1 cellular context compared by ENCODE assay signal in genomic region chr19:12722566-12723382, GRCh38.
TF ChIP-seq lines count a peak whose summit lies in the region.

No MANE protein-coding gene starts in this region.

TF ChIP-seq in HepG2, 621 proteins besides CTCF, POLR2A, EP300 and RAD21 (continued from another document and continues in another):
- TF ChIP-seq MXD1 (CRISPR knock-in tag; IDR thresholded peaks at IDR 0.05), result no peak
- no peak for TF ChIP-seq ZBTB7B (CRISPR knock-in tag; IDR thresholded peaks at IDR 0.05)
- TF ChIP-seq ZNF460 (CRISPR knock-in tag; IDR thresholded peaks at IDR 0.05; ENCODE audit: borderline replicate concordance), result no peak
- no peak for TF ChIP-seq ZNF138 (CRISPR knock-in tag; IDR thresholded peaks at IDR 0.05; ENCODE audit: low read depth)
- no peak for TF ChIP-seq ZFP1 (CRISPR knock-in tag; IDR thresholded peaks at IDR 0.05)
- no peak for TF ChIP-seq ZNF326 (CRISPR knock-in tag; IDR thresholded peaks at IDR 0.05; ENCODE audit: borderline replicate concordance)
- TF ChIP-seq ETS1 (CRISPR knock-in tag; IDR thresholded peaks at IDR 0.05), result no peak
- no peak for TF ChIP-seq RARG (CRISPR knock-in tag; IDR thresholded peaks at IDR 0.05; ENCODE audit: low read depth)
- no peak; the same call in 1 of the 2 replicates for TF ChIP-seq MXD3 (CRISPR knock-in tag; IDR thresholded peaks at IDR 0.05)
- TF ChIP-seq SRSF9 (IDR thresholded peaks at IDR 0.05; ENCODE audit: borderline replicate concordance, insufficient read depth, low read depth, low read length, poor library complexity, severe bottlenecking), result no peak
- no peak for TF ChIP-seq ZIK1 (CRISPR knock-in tag; IDR thresholded peaks at IDR 0.05; ENCODE audit: borderline replicate concordance, low read depth)
- no peak for TF ChIP-seq ZNF124 (CRISPR knock-in tag; IDR thresholded peaks at IDR 0.05)
- TF ChIP-seq MATR3 (CRISPR knock-in tag; IDR thresholded peaks at IDR 0.05), result no peak
- no peak for TF ChIP-seq DDIT3 (CRISPR knock-in tag; IDR thresholded peaks at IDR 0.05)
- 0 out of 2 replicates have a peak, but pooled peaks have one; percentile 53 for TF ChIP-seq CBFB (CRISPR knock-in tag; IDR thresholded peaks at IDR 0.05)
- TF ChIP-seq MEF2D (CRISPR knock-in tag; IDR thresholded peaks at IDR 0.05), result no peak
- no peak for TF ChIP-seq RXRA (CRISPR knock-in tag; IDR thresholded peaks at IDR 0.05)
- TF ChIP-seq NFAT5 (CRISPR knock-in tag; IDR thresholded peaks at IDR 0.05), result no peak
- TF ChIP-seq ZNF275 (CRISPR knock-in tag; IDR thresholded peaks at IDR 0.05; ENCODE audit: borderline replicate concordance), result 0 out of 2 replicates have a peak, but pooled peaks have one; percentile 18
- TF ChIP-seq ZNF569 (CRISPR knock-in tag; IDR thresholded peaks at IDR 0.05; ENCODE audit: borderline replicate concordance), result no peak
- no peak for TF ChIP-seq ZBTB34 (CRISPR knock-in tag; IDR thresholded peaks at IDR 0.05)
- TF ChIP-seq FOXO1 (CRISPR knock-in tag; IDR thresholded peaks at IDR 0.05), result peak; percentile 44; the same call in 1 of the 2 replicates
- no peak for TF ChIP-seq TP53 (CRISPR knock-in tag; conservative IDR thresholded peaks at IDR 0.05)
- no peak for TF ChIP-seq ZNF333 (CRISPR knock-in tag; IDR thresholded peaks at IDR 0.05; ENCODE audit: borderline replicate concordance)
- TF ChIP-seq AKNA (CRISPR knock-in tag; IDR thresholded peaks at IDR 0.05; ENCODE audit: borderline replicate concordance), result no peak
- TF ChIP-seq GATAD2A (CRISPR knock-in tag; IDR thresholded peaks at IDR 0.05), result peak; percentile 22; the same call in 1 of the 2 replicates
- no peak for TF ChIP-seq ZSCAN9 (CRISPR knock-in tag; IDR thresholded peaks at IDR 0.05; ENCODE audit: borderline replicate concordance)
- 0 out of 2 replicates have a peak, but pooled peaks have one; percentile 27 for TF ChIP-seq RFXAP (CRISPR knock-in tag; IDR thresholded peaks at IDR 0.05; ENCODE audit: borderline replicate concordance)
- no peak for TF ChIP-seq GZF1 (CRISPR knock-in tag; IDR thresholded peaks at IDR 0.05)
- peak; percentile 40; the same call in 1 of the 2 replicates for TF ChIP-seq TFAP4 (IDR thresholded peaks at IDR 0.05; ENCODE audit: borderline replicate concordance, low read depth)
- TF ChIP-seq MYC (CRISPR knock-in tag; IDR thresholded peaks at IDR 0.05; ENCODE audit: borderline replicate concordance), result peak; percentile 81
- TF ChIP-seq HDAC1 (CRISPR knock-in tag; IDR thresholded peaks at IDR 0.05), result peak; percentile 80
- no peak for TF ChIP-seq CHD4 (IDR thresholded peaks at IDR 0.05; ENCODE audit: borderline replicate concordance, low read length)
- no peak; the same call in 1 of the 2 replicates for TF ChIP-seq ZNF710 (CRISPR knock-in tag; IDR thresholded peaks at IDR 0.05; ENCODE audit: borderline replicate concordance)
- 0 out of 2 replicates have a peak, but pooled peaks have one; percentile 24 for TF ChIP-seq HOXA5 (CRISPR knock-in tag; IDR thresholded peaks at IDR 0.05)
- TF ChIP-seq JARID2 (CRISPR knock-in tag; IDR thresholded peaks at IDR 0.05; ENCODE audit: insufficient replicate concordance), result no peak
